In the genomic region with DNA sequence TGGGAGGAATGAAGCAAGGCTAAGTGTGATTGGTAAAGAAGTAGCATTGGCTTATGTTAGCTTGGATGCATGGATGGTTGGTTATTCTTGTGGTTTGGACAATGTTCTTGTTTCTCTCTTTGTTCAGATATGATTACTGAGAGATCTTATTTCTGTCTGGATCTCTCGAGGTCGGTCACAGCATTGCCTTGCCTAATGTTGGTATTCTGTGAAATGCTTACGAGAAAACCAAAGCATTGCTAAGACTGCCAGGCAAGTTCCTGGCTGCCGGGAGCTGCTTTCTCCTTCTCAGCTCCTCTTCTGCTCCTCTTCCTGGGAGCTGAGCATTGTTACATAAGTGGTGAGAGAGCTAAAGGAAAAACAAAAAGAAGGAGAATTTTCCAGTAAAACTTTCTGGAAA, we compare ENCODE assay signal across 32 cellular contexts.
"Had no signal": no experiment of that assay in that cellular context is flagged by ENCODE, and none has a peak within 500 bp of the region (broad histone marks: within the 10 kb centered on the region; RNA-seq: fewer than 3 reads in every experiment).

No MANE protein-coding gene starts in this region.

- H3K79me2 ChIP-seq: parathyroid adenoma had no signal

- H3K9me3 Mint-ChIP-seq: activated CD8-positive, alpha-beta T cell treated with anti-CD3 and anti-CD28 coated beads for 36 hours; activated naive CD8-positive, alpha-beta T cell treated with anti-CD3 and anti-CD28 coated beads for 36 hours; activated T-helper 2 cell treated with anti-CD3 and anti-CD28 coated beads, Interferon-gamma antibody, Interleukin-2, Interleukin-4, amounts not matched to agents 10 μg/mL and 5 μg/mL and 100 μg/mL, durations not matched to agents 14 hours and 24 hours and 36 hours; central memory CD8-positive, alpha-beta T cell; naive B cell; neural crest cell; stimulated activated memory B cell treated with anti-CD40 and anti-IgM and Interleukin-4, amounts not matched to agents 10 μg/mL and 1 μg/mL and 100 μg/mL, for 72 hours; stimulated activated naive CD8-positive, alpha-beta T cell treated with anti-CD3 and anti-CD28 coated beads, Interleukin-15, amount 100 ng/mL, for 72 hours; WTC11 had no signal

- H3K4me3 ChIP-seq: adrenal gland, breast epithelium, esophagus squamous epithelium, left lung, lower lobe of right lung, psoas muscle, smooth muscle cell, tibial artery had no signal

- H3K9ac ChIP-seq: parathyroid adenoma, SK-N-SH had no signal

- H3K36me3 Mint-ChIP-seq: activated naive CD8-positive, alpha-beta T cell treated with anti-CD3 and anti-CD28 coated beads for 36 hours; naive B cell; stimulated activated memory B cell treated with anti-CD40 and anti-IgM and Interleukin-4, amounts not matched to agents 10 μg/mL and 1 μg/mL and 100 μg/mL, for 72 hours; WTC11 had no signal

- H2AFZ ChIP-seq: parathyroid adenoma had no signal

- H3K27ac Mint-ChIP-seq: activated CD8-positive, alpha-beta T cell treated with anti-CD3 and anti-CD28 coated beads for 36 hours; activated naive CD8-positive, alpha-beta T cell treated with anti-CD3 and anti-CD28 coated beads for 36 hours; activated T-helper 2 cell treated with anti-CD3 and anti-CD28 coated beads, Interferon-gamma antibody, Interleukin-2, Interleukin-4, amounts not matched to agents 10 μg/mL and 5 μg/mL and 100 μg/mL, durations not matched to agents 14 hours and 24 hours and 36 hours; stimulated activated memory B cell treated with anti-CD40 and anti-IgM and Interleukin-4, amounts not matched to agents 10 μg/mL and 1 μg/mL and 100 μg/mL, for 72 hours; WTC11 had no signal

- H3K27ac ChIP-seq: adrenal gland, breast epithelium, epithelial cell of prostate, esophagus squamous epithelium, left lung, lower lobe of right lung, parathyroid adenoma, psoas muscle, tibial artery had no signal

- H3K36me3 ChIP-seq: adrenal gland, breast epithelium, esophagus squamous epithelium, left lung, lower lobe of right lung, tibial artery had no signal

- H3K27me3 Mint-ChIP-seq: activated CD8-positive, alpha-beta T cell treated with anti-CD3 and anti-CD28 coated beads for 36 hours; activated naive CD8-positive, alpha-beta T cell treated with anti-CD3 and anti-CD28 coated beads for 36 hours; central memory CD8-positive, alpha-beta T cell; stimulated activated naive CD8-positive, alpha-beta T cell treated with anti-CD3 and anti-CD28 coated beads, Interleukin-15, amount 100 ng/mL, for 72 hours had no signal

- DNase-seq: activated CD4-positive, alpha-beta T cell treated with anti-CD3 and anti-CD28 coated beads for 1 hour; activated CD4-positive, alpha-beta T cell treated with anti-CD3 and anti-CD28 coated beads, Interleukin-2, amount 50 U/mL, for 1 hour; activated CD8-positive, alpha-beta T cell treated with anti-CD3 and anti-CD28 coated beads for 36 hours; activated naive CD4-positive, alpha-beta T cell; activated naive CD8-positive, alpha-beta T cell treated with anti-CD3 and anti-CD28 coated beads for 36 hours; activated T-cell treated with anti-CD3 and anti-CD28 coated beads, Interleukin-2, amount 50 U/mL, for 48 hours; adrenal gland; dermis blood vessel endothelial cell; effector CD8-positive, alpha-beta T cell; esophagus squamous epithelium; kidney glomerular epithelial cell; left lung; lower lobe of right lung; mesendoderm; naive B cell; psoas muscle; SK-N-SH; stimulated activated CD4-positive, alpha-beta T cell treated with anti-CD3 and anti-CD28 coated beads, Interleukin-1b, Interleukin-23, amount 100 ng/mL, for 48 hours; stimulated activated CD4-positive, alpha-beta T cell treated with anti-CD3 and anti-CD28 coated beads, Interleukin-4, amount 100 ng/mL, for 4 hours; stimulated activated CD8-positive, alpha-beta memory T cell treated with anti-CD3 and anti-CD28 coated beads, Interleukin-4, amount 100 ng/mL, for 48 hours; stimulated activated naive CD8-positive, alpha-beta T cell treated with anti-CD3 and anti-CD28 coated beads, Interleukin-15, amount 100 ng/mL, for 72 hours; T-helper 2 cell; tibial artery had no signal

- H3K4me3 Mint-ChIP-seq: activated CD8-positive, alpha-beta T cell treated with anti-CD3 and anti-CD28 coated beads for 36 hours; activated naive CD8-positive, alpha-beta T cell treated with anti-CD3 and anti-CD28 coated beads for 36 hours; central memory CD8-positive, alpha-beta T cell; naive B cell; neural crest cell; stimulated activated memory B cell treated with anti-CD40 and anti-IgM and Interleukin-4, amounts not matched to agents 10 μg/mL and 1 μg/mL and 100 μg/mL, for 72 hours; stimulated activated naive CD8-positive, alpha-beta T cell treated with anti-CD3 and anti-CD28 coated beads, Interleukin-15, amount 100 ng/mL, for 72 hours; WTC11 had no signal

- H3K27me3 ChIP-seq: adrenal gland, breast epithelium, esophagus squamous epithelium, left lung, tibial artery had no signal

- H3K9me3 ChIP-seq: adrenal gland, breast epithelium, esophagus squamous epithelium, left lung, lower lobe of right lung, psoas muscle, SK-N-SH, tibial artery had no signal

- H3K4me1 ChIP-seq: adrenal gland, breast epithelium, esophagus squamous epithelium, left lung, lower lobe of right lung, parathyroid adenoma, psoas muscle, tibial artery had no signal

- H3K9me2 ChIP-seq: SK-N-SH had no signal

- H3K4me2 ChIP-seq: SK-N-SH, smooth muscle cell had no signal

- H3K4me1 Mint-ChIP-seq: activated naive CD8-positive, alpha-beta T cell treated with anti-CD3 and anti-CD28 coated beads for 36 hours; central memory CD8-positive, alpha-beta T cell; naive B cell; stimulated activated memory B cell treated with anti-CD40 and anti-IgM and Interleukin-4, amounts not matched to agents 10 μg/mL and 1 μg/mL and 100 μg/mL, for 72 hours; stimulated activated naive CD8-positive, alpha-beta T cell treated with anti-CD3 and anti-CD28 coated beads, Interleukin-15, amount 100 ng/mL, for 72 hours; WTC11 had no signal
